ENCODE assay signal across 12 cellular contexts in genomic region chr10:28179006-28179405, GRCh38.
DNase-seq lines count a peak whose midpoint lies in the region; ATAC-seq, FAIRE-seq and TF ChIP-seq lines count a peak whose summit lies in the region.
"Had no signal": no experiment of that assay in that cellular context is flagged by ENCODE, and none has a peak within 500 bp of the region (broad histone marks: within the 10 kb centered on the region; RNA-seq: fewer than 3 reads in every experiment).

No MANE protein-coding gene starts in this region.

- no peak overlapping the region for H3K4me2 ChIP-seq in K562 (ENCODE audit: insufficient read depth, low read length)

- FAIRE-seq in K562 (lab: Jason Lieb, UNC) (no peak), HTR-8/SVneo (lab: Jason Lieb, UNC) (no peak)
- FAIRE-seq: A549 had no signal

- POLR2A ChIA-PET in K562 (lab: Yijun Ruan, JAX), result no interaction called here

- TF ChIP-seq EP300 in K562 (IDR thresholded peaks at IDR 0.05; ENCODE audit: low read length), result no peak

- H3K27me3 ChIP-seq in K562 (ENCODE audit: control insufficient read depth in 2 of 2, insufficient read depth in 2 of 2, low read length in 2 of 2), result no peaks in the 10 kb centered on the region
- H3K27me3 ChIP-seq in neutrophil, result no peaks in the 10 kb centered on the region
- H3K27me3 ChIP-seq: body of pancreas, tibial nerve had no signal

- H3K9me3 Mint-ChIP-seq in T-helper 2 cell treated with Interferon-gamma antibody and Interleukin-4, amounts not matched to agents 5 μg/mL and 100 μg/mL, for 36 hours, result no peaks in the 10 kb centered on the region
- H3K9me3 Mint-ChIP-seq in HFFc6, result no peaks in the 10 kb centered on the region

- CTCF ChIA-PET in K562 (lab: Yijun Ruan, JAX; ENCODE audit: low intra/inter-chr PET ratio), result no interaction called here

- H3K4me3 ChIP-seq in K562 (no peak overlapping the region), neutrophil (ENCODE audit: low read depth in 1 of 2, low read length in 1 of 2) (no peak overlapping the region)
- H3K4me3 ChIP-seq: A549, body of pancreas had no signal

- 0% methylated on average over 2 of the region's 2 CpGs for WGBS in K562 (ENCODE audit: insufficient coverage, low coverage, missing lambda C conversion rate)

- TF ChIP-seq CTCF in HFFc6 (IDR thresholded peaks at IDR 0.05) (no peak), K562 (IDR thresholded peaks at IDR 0.05 in 2 of 3, conservative IDR thresholded peaks at IDR 0.05 in 1 of 3; ENCODE audit: insufficient read depth in 2 of 3, low read depth in 1 of 3, low read length in 3 of 3) (no peak), neutrophil (IDR thresholded peaks at IDR 0.05) (no peak)

- no peaks in the 10 kb centered on the region for H3K36me3 ChIP-seq in K562 (ENCODE audit: control insufficient read depth, insufficient read depth, low read length)
- no peaks in the 10 kb centered on the region for H3K36me3 ChIP-seq in neutrophil
- H3K36me3 ChIP-seq: tibial nerve had no signal

- peaks cover 16% of the 10 kb centered on the region for H3K4me1 Mint-ChIP-seq in T-helper 2 cell treated with Interferon-gamma antibody and Interleukin-4, amounts not matched to agents 5 μg/mL and 100 μg/mL, for 36 hours (ENCODE audit: low read depth)
- peaks cover 46% of the 10 kb centered on the region for H3K4me1 Mint-ChIP-seq in HFFc6 (ENCODE audit: low read depth)

- peak overlapping the region; percentile 39 for H3K27ac Mint-ChIP-seq in T-helper 2 cell treated with Interferon-gamma antibody and Interleukin-4, amounts not matched to agents 5 μg/mL and 100 μg/mL, for 36 hours
- peak overlapping the region; percentile 70 for H3K27ac Mint-ChIP-seq in HFFc6

- no peak for ATAC-seq in K562

- H3K27me3 Mint-ChIP-seq in T-helper 2 cell treated with Interferon-gamma antibody and Interleukin-4, amounts not matched to agents 5 μg/mL and 100 μg/mL, for 36 hours (ENCODE audit: low read depth), result peaks cover 8% of the 10 kb centered on the region
- H3K27me3 Mint-ChIP-seq in HFFc6 (ENCODE audit: insufficient read depth), result peaks cover 2% of the 10 kb centered on the region; the same call in 1 of the 2 replicates

- H3K4me1 ChIP-seq in K562 (replicated peaks in 1 of 2; ENCODE audit: control insufficient read depth in 2 of 2, insufficient read depth in 2 of 2, low read length in 2 of 2), result no peaks in the 10 kb centered on the region
- peaks cover 7 to 22% of the 10 kb centered on the region in 2 experiments for H3K4me1 ChIP-seq in neutrophil (ENCODE audit: control insufficient read depth in 1 of 2, insufficient read depth in 1 of 2, low read depth in 1 of 2, low read length in 1 of 2)
- H3K4me1 ChIP-seq: A549, body of pancreas had no signal

- H3K27ac ChIP-seq in K562 (ENCODE audit: extremely low read depth, low read depth, low read length) (no peak overlapping the region), neutrophil (peak overlapping the region; percentile 69)
- H3K27ac ChIP-seq: A549, epithelial cell of prostate had no signal

- no peaks in the 10 kb centered on the region for H3K79me2 ChIP-seq in K562 (ENCODE audit: control insufficient read depth, insufficient read depth, low read length)

- no peak overlapping the region; the same call in 1 of the 2 replicates for H2AFZ ChIP-seq in K562 (ENCODE audit: low read depth, low read length)

- no peak for TF ChIP-seq RAD21 in K562 (CRISPR knock-in tag; conservative IDR thresholded peaks at IDR 0.05 in 1 of 2, IDR thresholded peaks at IDR 0.05 in 1 of 2)

- H3K4me3 Mint-ChIP-seq in T-helper 2 cell treated with Interferon-gamma antibody and Interleukin-4, amounts not matched to agents 5 μg/mL and 100 μg/mL, for 36 hours, result peak overlapping the region; percentile 83
- peak overlapping the region; percentile 85 for H3K4me3 Mint-ChIP-seq in HFFc6

- no peaks in the 10 kb centered on the region for H4K20me1 ChIP-seq in K562 (replicated peaks; ENCODE audit: control insufficient read depth, insufficient read depth, low read length)

- no peaks in the 10 kb centered on the region for H3K9me3 ChIP-seq in K562 (replicated peaks; ENCODE audit: control insufficient read depth, insufficient read depth, low read depth, low read length)
- H3K9me3 ChIP-seq in neutrophil, result no peaks in the 10 kb centered on the region
- H3K9me3 ChIP-seq: A549, body of pancreas, tibial nerve had no signal

- H3K36me3 Mint-ChIP-seq in T-helper 2 cell treated with Interferon-gamma antibody and Interleukin-4, amounts not matched to agents 5 μg/mL and 100 μg/mL, for 36 hours (ENCODE audit: low read depth), result no peaks in the 10 kb centered on the region
- H3K36me3 Mint-ChIP-seq in HFFc6 (ENCODE audit: low read depth), result 0 out of 2 replicates have a peak, but pooled peaks cover 3% of the 10 kb centered on the region

- BruUV-seq in K562 (replicated peaks; lab: Mats Ljungman, UMichigan), result no TSS peak

- TF ChIP-seq POLR2A in K562 (conservative IDR thresholded peaks at IDR 0.05), result no peak

- no peaks in the 10 kb centered on the region for H3K9me1 ChIP-seq in K562 (ENCODE audit: control insufficient read depth, insufficient read depth, low read length)

- in situ Hi-C loops in K562 (cut with MboI), result loop anchor here (25.0 kb wide), 1 partner anchor 617 kb away; no protein-coding TSS in a partner anchor

- DNase-seq in T-helper 2 cell treated with Interferon-gamma antibody and Interleukin-4, amounts not matched to agents 5 μg/mL and 100 μg/mL, for 36 hours (ENCODE audit: low spot score), result no peak
- DNase-seq in T-helper 2 cell, result no peak
- DNase-seq in HFFc6, result no peak
- no peak for DNase-seq in K562 (ENCODE audit: extremely low read depth in 1 of 4, low spot score in 3 of 4)
- DNase-seq in HTR-8/SVneo (ENCODE audit: insufficient read length, low spot score), result no peak
- no peak for DNase-seq in NOMO-1 treated with DMSO at 0.1 percent for 48 hours (lab: John Stamatoyannopoulos, UW; ENCODE audit: unreplicated experiment)
- no peak for DNase-seq in AG20443 (ENCODE audit: low spot score)

- intact Hi-C loops in K562 (cut with micrococcal nuclease), result loop anchor here (1.0 to 10.0 kb wide), 3 partner anchors 437 to 804 kb away; no protein-coding TSS in a partner anchor

- H3K9ac ChIP-seq in K562 (ENCODE audit: insufficient read depth in 1 of 2, low read depth in 2 of 2, low read length in 2 of 2), result no peak overlapping the region

TF ChIP-seq in K562, 482 proteins besides CTCF, POLR2A, EP300 and RAD21:
- TF ChIP-seq ZNF384 (IDR thresholded peaks at IDR 0.05; ENCODE audit: low read depth, low read length), result no peak
- TF ChIP-seq, protein P1, sequence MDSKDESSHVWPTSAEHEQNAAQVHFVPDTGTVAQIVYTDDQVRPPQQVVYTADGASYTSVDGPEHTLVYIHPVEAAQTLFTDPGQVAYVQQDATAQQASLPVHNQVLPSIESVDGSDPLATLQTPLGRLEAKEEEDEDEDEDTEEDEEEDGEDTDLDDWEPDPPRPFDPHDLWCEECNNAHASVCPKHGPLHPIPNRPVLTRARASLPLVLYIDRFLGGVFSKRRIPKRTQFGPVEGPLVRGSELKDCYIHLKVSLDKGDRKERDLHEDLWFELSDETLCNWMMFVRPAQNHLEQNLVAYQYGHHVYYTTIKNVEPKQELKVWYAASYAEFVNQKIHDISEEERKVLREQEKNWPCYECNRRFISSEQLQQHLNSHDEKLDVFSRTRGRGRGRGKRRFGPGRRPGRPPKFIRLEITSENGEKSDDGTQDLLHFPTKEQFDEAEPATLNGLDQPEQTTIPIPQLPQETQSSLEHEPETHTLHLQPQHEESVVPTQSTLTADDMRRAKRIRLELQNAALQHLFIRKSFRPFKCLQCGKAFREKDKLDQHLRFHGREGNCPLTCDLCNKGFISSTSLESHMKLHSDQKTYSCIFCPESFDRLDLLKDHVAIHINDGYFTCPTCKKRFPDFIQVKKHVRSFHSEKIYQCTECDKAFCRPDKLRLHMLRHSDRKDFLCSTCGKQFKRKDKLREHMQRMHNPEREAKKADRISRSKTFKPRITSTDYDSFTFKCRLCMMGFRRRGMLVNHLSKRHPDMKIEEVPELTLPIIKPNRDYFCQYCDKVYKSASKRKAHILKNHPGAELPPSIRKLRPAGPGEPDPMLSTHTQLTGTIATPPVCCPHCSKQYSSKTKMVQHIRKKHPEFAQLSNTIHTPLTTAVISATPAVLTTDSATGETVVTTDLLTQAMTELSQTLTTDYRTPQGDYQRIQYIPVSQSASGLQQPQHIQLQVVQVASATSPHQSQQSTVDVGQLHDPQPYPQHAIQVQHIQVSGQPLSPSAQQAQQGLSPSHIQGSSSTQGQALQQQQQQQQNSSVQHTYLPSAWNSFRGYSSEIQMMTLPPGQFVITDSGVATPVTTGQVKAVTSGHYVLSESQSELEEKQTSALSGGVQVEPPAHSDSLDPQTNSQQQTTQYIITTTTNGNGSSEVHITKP (IDR thresholded peaks at IDR 0.05; ENCODE audit: partially characterized antibody), result peak; percentile 63
